ENCODE assay signal across 8 cellular contexts in the genomic region with DNA sequence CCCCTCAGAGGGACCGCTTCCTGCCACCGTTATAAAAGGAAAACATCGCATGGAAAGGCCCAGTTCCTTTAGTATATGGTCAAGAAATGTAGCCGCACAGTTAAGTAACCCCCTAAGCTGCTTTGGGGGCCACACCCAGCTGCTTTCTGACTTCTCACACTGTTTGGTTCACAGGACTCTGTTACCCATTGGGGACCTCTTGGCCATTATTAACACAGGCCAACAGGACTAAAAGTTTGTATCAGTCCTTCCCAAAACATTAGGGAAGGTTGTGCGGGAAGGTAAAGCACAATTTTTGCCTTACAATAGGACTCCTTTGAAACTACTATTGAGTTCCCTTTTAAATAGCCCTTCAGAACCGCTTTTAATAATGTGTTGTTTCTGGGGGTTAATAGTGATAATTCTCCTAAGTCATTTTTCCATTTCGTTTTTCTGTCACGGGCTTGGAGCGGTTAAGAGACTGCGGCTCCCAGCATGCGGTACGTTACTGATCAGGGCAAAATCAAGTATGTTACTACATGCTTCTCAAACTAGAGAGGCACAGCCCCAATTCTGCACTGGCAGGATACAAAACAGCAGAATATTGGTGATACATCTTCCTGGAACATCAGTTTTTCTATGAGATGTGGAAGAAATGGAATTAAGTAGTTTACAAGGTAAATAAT. TPM values are rescaled to one million over a fixed set of nuclear protein-coding genes. Genes with fewer than 3 reads are reported as not detected.
DNase-seq lines count a peak whose midpoint lies in the region; ATAC-seq and TF ChIP-seq lines count a peak whose summit lies in the region.

No MANE protein-coding gene starts in this region.

- H3K9me3 ChIP-seq in smooth muscle cell (replicated peaks; ENCODE audit: low read depth), result no peaks in the 10 kb centered on the region

- H3K79me2 ChIP-seq in smooth muscle cell (ENCODE audit: low read depth), result no peaks in the 10 kb centered on the region

- no peaks in the 10 kb centered on the region for H3K27me3 ChIP-seq in smooth muscle cell (ENCODE audit: low read depth)

- H3K4me1 ChIP-seq in smooth muscle cell (ENCODE audit: low read depth), result peaks cover 7% of the 10 kb centered on the region

- peak overlapping the region; percentile 88 for H3K4me3 ChIP-seq in fibroblast of villous mesenchyme (ENCODE audit: low read depth, low read length)
- peak overlapping the region; percentile 77 for H3K4me3 ChIP-seq in smooth muscle cell

- H4K20me1 ChIP-seq in smooth muscle cell (ENCODE audit: low read depth), result no peaks in the 10 kb centered on the region

- ATAC-seq in SK-N-SH treated with all-trans-retinoic acid at 6 μM for 48 hours, result peak; percentile 1
- no peak for ATAC-seq in activated CD4-positive, CD25-positive, alpha-beta regulatory T cell treated with anti-CD3 and anti-CD28 coated beads, Interleukin-2, amount 50 U/mL, for 24 hours

- no peak for TF ChIP-seq CTCF in fibroblast of villous mesenchyme (IDR thresholded peaks at IDR 0.05; ENCODE audit: insufficient read depth, low read depth, low read length)
- no peak for TF ChIP-seq CTCF in smooth muscle cell (IDR thresholded peaks at IDR 0.05; ENCODE audit: borderline replicate concordance, insufficient read depth, poor library complexity, severe bottlenecking)

- H3K27ac ChIP-seq in smooth muscle cell (ENCODE audit: low read depth), result peak overlapping the region; percentile 68

- DNase-seq in SIG-M5 treated with dmso at 0.1 percent for 504 hours (lab: John Stamatoyannopoulos, UW; ENCODE audit: unreplicated experiment), result peak; percentile 46
- DNase-seq in SIG-M5 (lab: John Stamatoyannopoulos, UW), result no peak
- DNase-seq in fibroblast of villous mesenchyme (ENCODE audit: low read depth), result no peak
- no peak for DNase-seq in smooth muscle cell (lab: John Stamatoyannopoulos, UW; ENCODE audit: unreplicated experiment)
- DNase-seq in SKM-1 (lab: John Stamatoyannopoulos, UW; ENCODE audit: unreplicated experiment), result no peak
- DNase-seq in activated gamma-delta T cell (lab: John Stamatoyannopoulos, UW), result no peak

- peak overlapping the region; percentile 97 for H2AFZ ChIP-seq in smooth muscle cell (ENCODE audit: low read depth)

- no peaks in the 10 kb centered on the region for H3K36me3 ChIP-seq in smooth muscle cell (ENCODE audit: low read depth)

- peak overlapping the region; percentile 82 for H3K9ac ChIP-seq in smooth muscle cell (ENCODE audit: low read depth)

- 61% methylated on average over 12 of the region's 12 CpGs for WGBS in smooth muscle cell (ENCODE audit: low lambda C conversion rate)

- H3K4me2 ChIP-seq in smooth muscle cell, result peak overlapping the region; percentile 93

- no peaks in the 10 kb centered on the region for H3F3A ChIP-seq in smooth muscle cell (ENCODE audit: low read depth)

TF ChIP-seq in SK-N-SH treated with all-trans-retinoic acid at 6 μM for 48 hours, 23 proteins besides CTCF, POLR2A, EP300 and RAD21:
- TF ChIP-seq ZFP3 (CRISPR knock-in tag; IDR thresholded peaks at IDR 0.05) (no peak), SNAI2 (CRISPR knock-in tag; IDR thresholded peaks at IDR 0.05) (no peak), RARB (CRISPR knock-in tag; IDR thresholded peaks at IDR 0.05) (no peak), ZNF565 (CRISPR knock-in tag; conservative IDR thresholded peaks at IDR 0.05; ENCODE audit: low read depth) (no peak), ISL1 (CRISPR knock-in tag; IDR thresholded peaks at IDR 0.05) (no peak), CSRNP3 (CRISPR knock-in tag; IDR thresholded peaks at IDR 0.05) (no peak), CSDC2 (CRISPR knock-in tag; IDR thresholded peaks at IDR 0.05) (no peak), TOX (CRISPR knock-in tag; IDR thresholded peaks at IDR 0.05; ENCODE audit: borderline replicate concordance) (no peak)
- TF ChIP-seq, protein P1, sequence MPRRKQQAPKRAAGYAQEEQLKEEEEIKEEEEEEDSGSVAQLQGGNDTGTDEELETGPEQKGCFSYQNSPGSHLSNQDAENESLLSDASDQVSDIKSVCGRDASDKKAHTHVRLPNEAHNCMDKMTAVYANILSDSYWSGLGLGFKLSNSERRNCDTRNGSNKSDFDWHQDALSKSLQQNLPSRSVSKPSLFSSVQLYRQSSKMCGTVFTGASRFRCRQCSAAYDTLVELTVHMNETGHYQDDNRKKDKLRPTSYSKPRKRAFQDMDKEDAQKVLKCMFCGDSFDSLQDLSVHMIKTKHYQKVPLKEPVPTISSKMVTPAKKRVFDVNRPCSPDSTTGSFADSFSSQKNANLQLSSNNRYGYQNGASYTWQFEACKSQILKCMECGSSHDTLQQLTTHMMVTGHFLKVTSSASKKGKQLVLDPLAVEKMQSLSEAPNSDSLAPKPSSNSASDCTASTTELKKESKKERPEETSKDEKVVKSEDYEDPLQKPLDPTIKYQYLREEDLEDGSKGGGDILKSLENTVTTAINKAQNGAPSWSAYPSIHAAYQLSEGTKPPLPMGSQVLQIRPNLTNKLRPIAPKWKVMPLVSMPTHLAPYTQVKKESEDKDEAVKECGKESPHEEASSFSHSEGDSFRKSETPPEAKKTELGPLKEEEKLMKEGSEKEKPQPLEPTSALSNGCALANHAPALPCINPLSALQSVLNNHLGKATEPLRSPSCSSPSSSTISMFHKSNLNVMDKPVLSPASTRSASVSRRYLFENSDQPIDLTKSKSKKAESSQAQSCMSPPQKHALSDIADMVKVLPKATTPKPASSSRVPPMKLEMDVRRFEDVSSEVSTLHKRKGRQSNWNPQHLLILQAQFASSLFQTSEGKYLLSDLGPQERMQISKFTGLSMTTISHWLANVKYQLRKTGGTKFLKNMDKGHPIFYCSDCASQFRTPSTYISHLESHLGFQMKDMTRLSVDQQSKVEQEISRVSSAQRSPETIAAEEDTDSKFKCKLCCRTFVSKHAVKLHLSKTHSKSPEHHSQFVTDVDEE (CRISPR knock-in tag; IDR thresholded peaks at IDR 0.05), result no peak

RNA-seq across cellular contexts. Expression of gene RPP40, which starts 0.7 kb away (rescaled TPM):
- 7.7 and 11.2 TPM in 2 replicates for total RNA-seq in fibroblast of villous mesenchyme
- total RNA-seq in smooth muscle cell, result 7.7 and 11.0 TPM in 2 replicates
- polyA plus RNA-seq in smooth muscle cell, result 6.7 and 9.9 TPM in 2 replicates
